Comparison of ENCODE assay signal across 8 cellular contexts in genomic region chr20:59933849-59934585, GRCh38. TPM values are rescaled to one million over a fixed set of nuclear protein-coding genes. Genes with fewer than 3 reads are reported as not detected.
DNase-seq lines count a peak whose midpoint lies in the region; ATAC-seq lines count a peak whose summit lies in the region.

No MANE protein-coding gene starts in this region.

- ATAC-seq in GM19025 (IDR thresholded peaks at IDR 0.05; ENCODE audit: low read depth, unreplicated experiment) = peak; percentile 78
- ATAC-seq in HG03196 (IDR thresholded peaks at IDR 0.05; ENCODE audit: unreplicated experiment) = peak; percentile 82
- ATAC-seq in naive thymus-derived CD8-positive, alpha-beta T cell = peak; percentile 67 to 77
- peak; percentile 91 for ATAC-seq in stimulated activated memory B cell treated with anti-CD40 and anti-IgM and Interleukin-4, amounts not matched to agents 10 μg/mL and 1 μg/mL and 100 μg/mL, for 72 hours

- H3K4me1 Mint-ChIP-seq in activated T-helper 2 cell treated with anti-CD3 and anti-CD28 coated beads, Interferon-gamma antibody, Interleukin-2, Interleukin-4, amounts not matched to agents 10 μg/mL and 5 μg/mL and 100 μg/mL, durations not matched to agents 14 hours and 24 hours and 36 hours (ENCODE audit: low read depth) = peaks cover 34% of the 10 kb centered on the region
- H3K4me1 Mint-ChIP-seq in naive thymus-derived CD8-positive, alpha-beta T cell = peaks cover 6 to 43% (median 30%) of the 10 kb centered on the region in 4 donors
- peaks cover 18% of the 10 kb centered on the region for H3K4me1 Mint-ChIP-seq in stimulated activated memory B cell treated with anti-CD40 and anti-IgM and Interleukin-4, amounts not matched to agents 10 μg/mL and 1 μg/mL and 100 μg/mL, for 72 hours

- H3K36me3 Mint-ChIP-seq in activated T-helper 2 cell treated with anti-CD3 and anti-CD28 coated beads, Interferon-gamma antibody, Interleukin-2, Interleukin-4, amounts not matched to agents 10 μg/mL and 5 μg/mL and 100 μg/mL, durations not matched to agents 14 hours and 24 hours and 36 hours (ENCODE audit: low read depth) = peaks cover 19% of the 10 kb centered on the region
- peaks cover 0 to 3% (median 0%) of the 10 kb centered on the region in 3 donors for H3K36me3 Mint-ChIP-seq in naive thymus-derived CD8-positive, alpha-beta T cell
- peaks cover 8% of the 10 kb centered on the region for H3K36me3 Mint-ChIP-seq in stimulated activated memory B cell treated with anti-CD40 and anti-IgM and Interleukin-4, amounts not matched to agents 10 μg/mL and 1 μg/mL and 100 μg/mL, for 72 hours

- peak overlapping the region; percentile 22 for H3K27ac Mint-ChIP-seq in activated T-helper 2 cell treated with anti-CD3 and anti-CD28 coated beads, Interferon-gamma antibody, Interleukin-2, Interleukin-4, amounts not matched to agents 10 μg/mL and 5 μg/mL and 100 μg/mL, durations not matched to agents 14 hours and 24 hours and 36 hours
- peak overlapping the region in 8 of 10 donors; percentile 47 to 92 (median 71) for H3K27ac Mint-ChIP-seq in naive thymus-derived CD8-positive, alpha-beta T cell
- H3K27ac Mint-ChIP-seq in stimulated activated memory B cell treated with anti-CD40 and anti-IgM and Interleukin-4, amounts not matched to agents 10 μg/mL and 1 μg/mL and 100 μg/mL, for 72 hours = peak overlapping the region; percentile 58

- no peaks in the 10 kb centered on the region for H3K27me3 Mint-ChIP-seq in activated T-helper 2 cell treated with anti-CD3 and anti-CD28 coated beads, Interferon-gamma antibody, Interleukin-2, Interleukin-4, amounts not matched to agents 10 μg/mL and 5 μg/mL and 100 μg/mL, durations not matched to agents 14 hours and 24 hours and 36 hours (ENCODE audit: low read depth)
- peaks cover 0 to 2% (median 0%) of the 10 kb centered on the region in 5 donors for H3K27me3 Mint-ChIP-seq in naive thymus-derived CD8-positive, alpha-beta T cell
- no peaks in the 10 kb centered on the region for H3K27me3 Mint-ChIP-seq in stimulated activated memory B cell treated with anti-CD40 and anti-IgM and Interleukin-4, amounts not matched to agents 10 μg/mL and 1 μg/mL and 100 μg/mL, for 72 hours

- no peaks in the 10 kb centered on the region for H3K9me3 Mint-ChIP-seq in activated T-helper 2 cell treated with anti-CD3 and anti-CD28 coated beads, Interferon-gamma antibody, Interleukin-2, Interleukin-4, amounts not matched to agents 10 μg/mL and 5 μg/mL and 100 μg/mL, durations not matched to agents 14 hours and 24 hours and 36 hours
- no peaks in the 10 kb centered on the region for H3K9me3 Mint-ChIP-seq in naive thymus-derived CD8-positive, alpha-beta T cell
- H3K9me3 Mint-ChIP-seq in stimulated activated memory B cell treated with anti-CD40 and anti-IgM and Interleukin-4, amounts not matched to agents 10 μg/mL and 1 μg/mL and 100 μg/mL, for 72 hours = no peaks in the 10 kb centered on the region

- POLR2A ChIA-PET in naive thymus-derived CD8-positive, alpha-beta T cell (lab: Charles Lee) = interaction anchor here (0.9 kb wide), 1 partner anchor 10 kb away, joined by 3 read pairs; no protein-coding TSS in a partner anchor

- DNase-seq in AG20443 (ENCODE audit: low spot score) (peak; percentile 94), OCI-M2 (lab: John Stamatoyannopoulos, UW; ENCODE audit: unreplicated experiment) (peak; percentile 63), fibroblast of peridontal ligament (ENCODE audit: extremely low read depth) (peak; percentile 54)
- peak; percentile 71 for DNase-seq in activated T-helper 2 cell treated with anti-CD3 and anti-CD28 coated beads, Interferon-gamma antibody, Interleukin-2, Interleukin-4, amounts not matched to agents 10 μg/mL and 5 μg/mL and 100 μg/mL, durations not matched to agents 14 hours and 24 hours and 36 hours (ENCODE audit: low spot score)
- peak; percentile 52 to 84 (median 76) for DNase-seq in naive thymus-derived CD8-positive, alpha-beta T cell

- H3K4me3 Mint-ChIP-seq in activated T-helper 2 cell treated with anti-CD3 and anti-CD28 coated beads, Interferon-gamma antibody, Interleukin-2, Interleukin-4, amounts not matched to agents 10 μg/mL and 5 μg/mL and 100 μg/mL, durations not matched to agents 14 hours and 24 hours and 36 hours (ENCODE audit: low read depth) = peak overlapping the region; percentile 73
- H3K4me3 Mint-ChIP-seq in naive thymus-derived CD8-positive, alpha-beta T cell = peak overlapping the region; percentile 71 to 89 (median 80)
- peak overlapping the region; percentile 81 for H3K4me3 Mint-ChIP-seq in stimulated activated memory B cell treated with anti-CD40 and anti-IgM and Interleukin-4, amounts not matched to agents 10 μg/mL and 1 μg/mL and 100 μg/mL, for 72 hours

- intact Hi-C loops in activated T-helper 2 cell treated with anti-CD3 and anti-CD28 coated beads, Interferon-gamma antibody, Interleukin-2, Interleukin-4, amounts not matched to agents 10 μg/mL and 5 μg/mL and 100 μg/mL, durations not matched to agents 14 hours and 24 hours and 36 hours (cut with micrococcal nuclease) = no loop called here

RNA-seq across cellular contexts. Expression of gene SYCP2, which starts 0.6 kb away (rescaled TPM):
- 4.6 and 4.9 TPM in 2 replicates for total RNA-seq in activated T-helper 2 cell treated with anti-CD3 and anti-CD28 coated beads, Interferon-gamma antibody, Interleukin-2, Interleukin-4, amounts not matched to agents 10 μg/mL and 5 μg/mL and 100 μg/mL, durations not matched to agents 14 hours and 24 hours and 36 hours
- total RNA-seq in naive thymus-derived CD8-positive, alpha-beta T cell = 1 to 10 TPM; 6.1 to 8.3 TPM
- 1 to 10 TPM; 1.2 to 1.9 (median 1.6) TPM for polyA plus RNA-seq in naive thymus-derived CD8-positive, alpha-beta T cell

RNA-seq across cellular contexts. Expression of gene PPP1R3D, which starts 6.1 kb away (rescaled TPM):
- 6.4 and 6.6 TPM in 2 replicates for total RNA-seq in activated T-helper 2 cell treated with anti-CD3 and anti-CD28 coated beads, Interferon-gamma antibody, Interleukin-2, Interleukin-4, amounts not matched to agents 10 μg/mL and 5 μg/mL and 100 μg/mL, durations not matched to agents 14 hours and 24 hours and 36 hours
- total RNA-seq in naive thymus-derived CD8-positive, alpha-beta T cell = 1 to 10 TPM; 7.7 to 8.1 TPM
- polyA plus RNA-seq in naive thymus-derived CD8-positive, alpha-beta T cell = 1 to 10 TPM; 1.3 to 2.7 (median 2.2) TPM

RNA-seq across cellular contexts. Expression of gene FAM217B, which starts 6.2 kb away (rescaled TPM):
- 27.8 and 28.8 TPM in 2 replicates for total RNA-seq in activated T-helper 2 cell treated with anti-CD3 and anti-CD28 coated beads, Interferon-gamma antibody, Interleukin-2, Interleukin-4, amounts not matched to agents 10 μg/mL and 5 μg/mL and 100 μg/mL, durations not matched to agents 14 hours and 24 hours and 36 hours
- total RNA-seq in naive thymus-derived CD8-positive, alpha-beta T cell = 10 to 100 TPM; 32.6 to 47.3 TPM
- polyA plus RNA-seq in naive thymus-derived CD8-positive, alpha-beta T cell = 10 to 100 TPM; 24.2 to 27.4 (median 26.0) TPM

RNA-seq across cellular contexts. Expression of gene CDH26, which starts 24.2 kb away (rescaled TPM):
- total RNA-seq in activated T-helper 2 cell treated with anti-CD3 and anti-CD28 coated beads, Interferon-gamma antibody, Interleukin-2, Interleukin-4, amounts not matched to agents 10 μg/mL and 5 μg/mL and 100 μg/mL, durations not matched to agents 14 hours and 24 hours and 36 hours = 0.30 and 0.85 TPM in 2 replicates
- total RNA-seq in naive thymus-derived CD8-positive, alpha-beta T cell = 1 to 10 TPM; 4.3 to 4.5 TPM
- polyA plus RNA-seq in naive thymus-derived CD8-positive, alpha-beta T cell = under 1 TPM in 1 of 3 donors, not detected in 2; 0.07 TPM

Comparison
In these comparisons a context has a peak if more than half of its experiments do, and no peak if none do; other contexts are left out.
1. Peak in every context shown above with its lines: DNase-seq and ATAC-seq.